21 cellular contexts compared by ENCODE assay signal in the genomic region with DNA sequence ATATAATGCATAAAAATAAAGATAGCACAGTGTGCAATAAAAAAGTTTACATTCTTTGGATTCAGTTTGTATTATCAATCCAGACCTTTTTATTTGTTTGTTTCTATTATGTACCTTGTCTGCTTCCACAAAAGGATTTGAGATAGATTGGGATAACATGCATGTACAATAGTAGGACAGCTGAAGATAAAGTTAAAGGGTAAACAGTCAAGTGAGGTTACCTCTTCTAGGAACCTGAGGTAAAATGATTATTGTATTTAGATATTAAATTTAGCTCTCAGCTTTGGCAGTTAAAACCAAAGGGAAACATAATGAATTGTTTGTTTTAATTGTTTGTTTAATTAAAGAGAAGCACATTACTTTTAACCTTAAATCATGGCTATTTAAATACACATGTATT.
"Had no signal": no experiment of that assay in that cellular context is flagged by ENCODE, and none has a peak within 500 bp of the region (broad histone marks: within the 10 kb centered on the region; RNA-seq: fewer than 3 reads in every experiment).

No MANE protein-coding gene starts in this region.

- H3K27ac Mint-ChIP-seq: activated CD4-positive, alpha-beta memory T cell treated with anti-CD3 and anti-CD28 coated beads, Interleukin-2, amount 10 ng/mL, durations not matched to agents 7 days and 5 days; activated CD4-positive, alpha-beta T cell treated with anti-CD3 and anti-CD28 coated beads, Interleukin-2, amount 10 ng/mL, durations not matched to agents 24 days and 14 days; activated CD8-positive, alpha-beta memory T cell treated with anti-CD3 and anti-CD28 coated beads, Interleukin-2, amount 10 ng/mL, durations not matched to agents 7 days and 5 days; natural killer cell; stimulated activated effector memory CD8-positive, alpha-beta T cell treated with anti-CD3 and anti-CD28 coated beads, Interleukin-12 subunit alpha, Interleukin-12 subunit beta, amount 100 ng/mL, for 72 hours; type B pancreatic cell had no signal

- DNase-seq: activated CD4-positive, alpha-beta memory T cell treated with anti-CD3 and anti-CD28 coated beads, Interleukin-2, amount 10 ng/mL, durations not matched to agents 7 days and 5 days; activated CD4-positive, alpha-beta T cell treated with anti-CD3 and anti-CD28 coated beads, Interleukin-2, amount 10 ng/mL, durations not matched to agents 24 days and 14 days; activated CD8-positive, alpha-beta memory T cell treated with anti-CD3 and anti-CD28 coated beads, Interleukin-2, amount 10 ng/mL, durations not matched to agents 7 days and 5 days; activated gamma-delta T cell treated with Interleukin-2 at 50 U/mL for 16 hours; anterior cingulate cortex; body of pancreas; heart left ventricle; lower lobe of right lung; natural killer cell; posterior cingulate gyrus; small intestine; stimulated activated CD4-positive, alpha-beta T cell treated with anti-CD3 and anti-CD28 coated beads, Interleukin-2, amount 100 ng/mL, for 24 hours; T-helper 17 cell had no signal

- H3K27me3 ChIP-seq: body of pancreas, heart left ventricle, vagina had no signal

- H3K4me3 ChIP-seq: body of pancreas, heart left ventricle, lower lobe of right lung, thoracic aorta, vagina had no signal

- H3K9me3 ChIP-seq: body of pancreas, lower lobe of right lung, thoracic aorta, vagina had no signal

- ATAC-seq: activated CD4-positive, CD25-positive, alpha-beta regulatory T cell treated with anti-CD3 and anti-CD28 coated beads, Interleukin-2, amount 50 U/mL, for 24 hours; activated CD8-positive, alpha-beta memory T cell treated with anti-CD3 and anti-CD28 coated beads, Interleukin-2, amount 10 ng/mL, durations not matched to agents 7 days and 5 days; body of pancreas; heart left ventricle; left lobe of liver; lower lobe of right lung; natural killer cell; sciatic nerve; stimulated activated effector memory CD8-positive, alpha-beta T cell treated with anti-CD3 and anti-CD28 coated beads, Interleukin-12 subunit alpha, Interleukin-12 subunit beta, amount 100 ng/mL, for 72 hours; T-helper 17 cell had no signal

- H3K36me3 ChIP-seq: lower lobe of right lung, thoracic aorta, vagina had no signal

- H3K9me3 Mint-ChIP-seq: activated CD4-positive, alpha-beta memory T cell treated with anti-CD3 and anti-CD28 coated beads, Interleukin-2, amount 10 ng/mL, durations not matched to agents 7 days and 5 days; stimulated activated effector memory CD8-positive, alpha-beta T cell treated with anti-CD3 and anti-CD28 coated beads, Interleukin-12 subunit alpha, Interleukin-12 subunit beta, amount 100 ng/mL, for 72 hours; type B pancreatic cell had no signal

- H3K27me3 Mint-ChIP-seq: activated CD4-positive, alpha-beta memory T cell treated with anti-CD3 and anti-CD28 coated beads, Interleukin-2, amount 10 ng/mL, durations not matched to agents 7 days and 5 days; activated CD4-positive, alpha-beta T cell treated with anti-CD3 and anti-CD28 coated beads, Interleukin-2, amount 10 ng/mL, durations not matched to agents 24 days and 14 days; activated CD8-positive, alpha-beta memory T cell treated with anti-CD3 and anti-CD28 coated beads, Interleukin-2, amount 10 ng/mL, durations not matched to agents 7 days and 5 days; activated naive CD4-positive, alpha-beta T cell treated with anti-CD3 and anti-CD28 coated beads, Interleukin-2, amount 50 U/mL, for 24 hours; T-helper 17 cell; type B pancreatic cell had no signal

- H3K4me1 ChIP-seq: body of pancreas had no signal

- H3K27ac ChIP-seq: body of pancreas, heart left ventricle, lower lobe of right lung, thoracic aorta, vagina had no signal

- H3K4me3 Mint-ChIP-seq: activated CD4-positive, alpha-beta memory T cell treated with anti-CD3 and anti-CD28 coated beads, Interleukin-2, amount 10 ng/mL, durations not matched to agents 7 days and 5 days; activated CD4-positive, alpha-beta T cell treated with anti-CD3 and anti-CD28 coated beads, Interleukin-2, amount 10 ng/mL, durations not matched to agents 24 days and 14 days; activated CD8-positive, alpha-beta memory T cell treated with anti-CD3 and anti-CD28 coated beads, Interleukin-2, amount 10 ng/mL, durations not matched to agents 7 days and 5 days; activated naive CD4-positive, alpha-beta T cell treated with anti-CD3 and anti-CD28 coated beads, Interleukin-2, amount 50 U/mL, for 24 hours; natural killer cell; stimulated activated effector memory CD8-positive, alpha-beta T cell treated with anti-CD3 and anti-CD28 coated beads, Interleukin-12 subunit alpha, Interleukin-12 subunit beta, amount 100 ng/mL, for 72 hours; T-helper 17 cell; type B pancreatic cell had no signal
